ENCODE assay signal across 29 cellular contexts in the genomic region with DNA sequence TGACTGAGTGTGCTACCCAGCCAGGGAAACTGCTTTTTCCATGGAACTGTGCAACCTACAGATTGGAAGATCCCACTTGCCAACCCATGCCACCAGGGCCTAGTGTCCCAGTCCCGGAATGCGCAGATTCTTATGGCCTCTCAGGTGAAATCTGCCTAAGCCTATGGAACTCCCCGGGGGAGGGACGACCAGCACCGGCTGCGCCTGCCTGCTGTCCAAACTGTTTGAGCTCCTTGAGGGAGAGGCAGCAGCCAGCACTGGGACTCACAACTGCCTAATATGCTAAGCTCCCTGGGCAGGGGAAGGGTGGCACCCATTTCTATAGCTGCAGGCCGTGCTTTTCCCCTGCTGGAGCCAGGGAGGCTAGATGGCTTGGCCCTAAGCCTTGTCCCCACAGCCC.
"Had no signal": no experiment of that assay in that cellular context is flagged by ENCODE, and none has a peak within 500 bp of the region (broad histone marks: within the 10 kb centered on the region; RNA-seq: fewer than 3 reads in every experiment).

No MANE protein-coding gene starts in this region.

- DNase-seq: colonic mucosa; cortex of kidney; dermis blood vessel endothelial cell; dorsolateral prefrontal cortex; effector CD4-positive, alpha-beta T cell; effector CD8-positive, alpha-beta T cell; effector memory CD4-positive, alpha-beta T cell; effector memory CD8-positive, alpha-beta T cell; endodermal cell; erythroblast; esophagus squamous epithelium; foreskin fibroblast; foreskin keratinocyte; foreskin melanocyte; gastrocnemius medialis; glutamatergic neuron; head of caudate nucleus; heart left ventricle; heart right ventricle had no signal

- FAIRE-seq: colon, endometrium, endothelial cell of umbilical vein, frontal cortex had no signal

- ATAC-seq: effector memory CD8-positive, alpha-beta T cell; esophagus mucosa; foreskin keratinocyte; gastrocnemius medialis; gastroesophageal sphincter; heart left ventricle; heart right ventricle had no signal

- H3K27ac Mint-ChIP-seq: dendritic cell treated with granulocyte-macrophage colony-stimulating factor and Interleukin-4, amounts not matched to agents 40 ng/mL and 50 ng/mL, for 4 days; effector memory CD8-positive, alpha-beta T cell; endodermal cell had no signal

- H3K4me3 Mint-ChIP-seq: dendritic cell treated with granulocyte-macrophage colony-stimulating factor and Interleukin-4, amounts not matched to agents 40 ng/mL and 50 ng/mL, for 4 days; effector memory CD8-positive, alpha-beta T cell; endodermal cell had no signal

- H3K36me3 ChIP-seq: colonic mucosa, esophagus muscularis mucosa, esophagus squamous epithelium, gastrocnemius medialis, gastroesophageal sphincter, heart left ventricle, heart right ventricle had no signal

- H3K27me3 Mint-ChIP-seq: dendritic cell treated with granulocyte-macrophage colony-stimulating factor and Interleukin-4, amounts not matched to agents 40 ng/mL and 50 ng/mL, for 4 days had no signal

- H3K4me1 Mint-ChIP-seq: endodermal cell had no signal

- H3K4me1 ChIP-seq: colonic mucosa, gastrocnemius medialis, heart left ventricle, heart right ventricle had no signal

- H3K4me3 ChIP-seq: colonic mucosa, coronary artery, dorsolateral prefrontal cortex, esophagus muscularis mucosa, esophagus squamous epithelium, gastrocnemius medialis, gastroesophageal sphincter, heart left ventricle, heart right ventricle had no signal

- H3K27ac ChIP-seq: colonic mucosa, coronary artery, dorsolateral prefrontal cortex, epithelial cell of prostate, esophagus muscularis mucosa, esophagus squamous epithelium, foreskin keratinocyte, gastrocnemius medialis, gastroesophageal sphincter, heart left ventricle, heart right ventricle had no signal

- H3K27me3 ChIP-seq: colonic mucosa, esophagus muscularis mucosa, gastrocnemius medialis, gastroesophageal sphincter had no signal

- H3K9me3 ChIP-seq: colonic mucosa, esophagus squamous epithelium, gastrocnemius medialis had no signal
